ENCODE assay signal across 18 cellular contexts in genomic region chr18:35683021-35683420, GRCh38.
"Had no signal": no experiment of that assay in that cellular context is flagged by ENCODE, and none has a peak within 500 bp of the region (broad histone marks: within the 10 kb centered on the region; RNA-seq: fewer than 3 reads in every experiment).

No MANE protein-coding gene starts in this region.

- H3K9me3 ChIP-seq: esophagus muscularis mucosa, neutrophil, testis had no signal

- H3K4me3 ChIP-seq: esophagus muscularis mucosa, testis had no signal

- H3K27me3 ChIP-seq: esophagus muscularis mucosa, neutrophil, testis had no signal

- ATAC-seq: activated CD4-positive, alpha-beta T cell treated with anti-CD3 and anti-CD28 coated beads for 36 hours; left ventricle myocardium superior; right cardiac atrium; stimulated activated naive CD8-positive, alpha-beta T cell treated with anti-CD3 and anti-CD28 coated beads, Interleukin-15, Interleukin-2, amounts not matched to agents 100 U/mL and 50 U/mL, for 24 hours had no signal

- DNase-seq: activated CD4-positive, alpha-beta memory T cell treated with anti-CD3 and anti-CD28 coated beads, Interleukin-2, amount 10 ng/mL, durations not matched to agents 7 days and 5 days; activated CD4-positive, alpha-beta T cell treated with anti-CD3 and anti-CD28 coated beads for 36 hours; activated gamma-delta T cell treated with Interleukin-2 at 50 U/mL for 16 hours; activated naive CD8-positive, alpha-beta T cell treated with anti-CD3 and anti-CD28 coated beads for 36 hours; activated T-cell treated with anti-CD3 and anti-CD28 coated beads, Interleukin-2, amount 50 U/mL, for 48 hours; anterior cingulate cortex; left ventricle myocardium superior; naive B cell; right cardiac atrium; stimulated activated CD4-positive, alpha-beta T cell treated with anti-CD3 and anti-CD28 coated beads, Interleukin-2, amount 100 ng/mL, for 48 hours; stimulated activated CD8-positive, alpha-beta memory T cell treated with anti-CD3 and anti-CD28 coated beads, Interleukin-4, amount 100 ng/mL, for 48 hours; stimulated activated naive CD8-positive, alpha-beta T cell treated with anti-CD3 and anti-CD28 coated beads, Interleukin-15, Interleukin-2, amounts not matched to agents 100 U/mL and 50 U/mL, for 24 hours; SW 1271; T1000; testis had no signal

- H3K4me1 ChIP-seq: testis had no signal

- H3K27ac ChIP-seq: esophagus muscularis mucosa, neutrophil, testis, VCaP had no signal
